In genomic region chr4:142846729-142847606, GRCh38 we compare ENCODE assay signal across 8 cellular contexts. TPM values are rescaled to one million over a fixed set of nuclear protein-coding genes. Genes with fewer than 3 reads are reported as not detected.
DNase-seq lines count a peak whose midpoint lies in the region; ATAC-seq and TF ChIP-seq lines count a peak whose summit lies in the region.

No MANE protein-coding gene starts in this region.

- H3K27ac ChIP-seq in Panc1 (ENCODE audit: low read length) (no peak overlapping the region), uterus (peak overlapping the region; percentile 65 to 82)

- H3K36me3 ChIP-seq in Panc1 (ENCODE audit: control insufficient read depth, insufficient read depth, low read length) (no peaks in the 10 kb centered on the region; the same call in 1 of the 2 replicates), uterus (no peaks in the 10 kb centered on the region)

- POLR2A ChIA-PET in Panc1 (lab: Charles Lee) = no interaction called here

- DNase-seq in GM12864 (ENCODE audit: low read depth) = no peak
- no peak for DNase-seq in Panc1 (ENCODE audit: low read depth, low spot score)
- peak; percentile 76 for DNase-seq in activated naive CD4-positive, alpha-beta T cell treated with Interleukin-2 at 50 U/mL for 16 hours
- DNase-seq in Right ventricle myocardium superior = peak; percentile 45
- peak; percentile 59 for DNase-seq in putamen (ENCODE audit: low spot score)
- DNase-seq in uterus = peak; percentile 31 to 41
- no peak for DNase-seq in NCI-H1436 (lab: John Stamatoyannopoulos, UW)

- intact Hi-C loops in Panc1 (cut with micrococcal nuclease; ENCODE audit: unreplicated experiment) = loop anchor here (2.0 to 10.0 kb wide), 2 partner anchors 362 to 720 kb away; no protein-coding TSS in a partner anchor
- intact Hi-C loops in Right ventricle myocardium superior (cut with DNase I) = loop anchor here (5.0 kb wide), 1 partner anchor 720 kb away; no protein-coding TSS in a partner anchor
- intact Hi-C loops in uterus (cut with DNase I; ENCODE audit: low total_unique reads) = no loop called here

- TF ChIP-seq CTCF in GM12864 (IDR thresholded peaks at IDR 0.05; ENCODE audit: low read depth, low read length, missing control alignments) (peak; percentile 50), Panc1 (IDR thresholded peaks at IDR 0.05) (peak; percentile 62), uterus (IDR thresholded peaks at IDR 0.05) (peak in 3 of 4 experiments; percentile 18 to 45 (median 29))

- no peak for TF ChIP-seq POLR2A in uterus (IDR thresholded peaks at IDR 0.05)

- H3K4me1 ChIP-seq in Panc1 (ENCODE audit: control insufficient read depth, insufficient read depth, low read length) (no peaks in the 10 kb centered on the region), uterus (no peaks in the 10 kb centered on the region)

- ATAC-seq in HG02973 (IDR thresholded peaks at IDR 0.05; ENCODE audit: unreplicated experiment) (peak; percentile 62), Panc1 (peak; percentile 83), Right ventricle myocardium superior (ENCODE audit: poor library complexity) (peak; percentile 82)

- CTCF ChIA-PET in Panc1 (lab: Charles Lee) = no interaction called here

- H3K4me3 ChIP-seq in GM12864 (ENCODE audit: low read depth, low read length) = no peak overlapping the region
- peak overlapping the region; percentile 50 to 52 for H3K4me3 ChIP-seq in Panc1 (ENCODE audit: low read depth in 2 of 2, low read length in 2 of 2)
- H3K4me3 ChIP-seq in uterus = peak overlapping the region; percentile 53 to 76

- BruUV-seq in Panc1 (replicated peaks; lab: Mats Ljungman, UMichigan) = no TSS peak

- H3K27me3 ChIP-seq in Panc1 (ENCODE audit: control insufficient read depth, insufficient read depth, low read length) = no peaks in the 10 kb centered on the region
- H3K27me3 ChIP-seq in uterus = no peaks in the 10 kb centered on the region

- H3K9me3 ChIP-seq in Panc1 (ENCODE audit: control insufficient read depth, insufficient read depth, low read depth, low read length) = no peaks in the 10 kb centered on the region
- no peaks in the 10 kb centered on the region for H3K9me3 ChIP-seq in uterus

- in situ Hi-C loops in Panc1 (cut with HindIII; ENCODE audit: low pct_unique_long_range_greater_than_20kb, low sequenced_read_pairs) = no loop called here

RNA-seq across cellular contexts. Expression of gene INPP4B, which starts 0.9 kb away (rescaled TPM):
- 4.5 TPM for total RNA-seq in Panc1 (2021; ENCODE audit: unreplicated experiment)
- polyA plus RNA-seq in Panc1 (2012; ENCODE audit: insufficient read length) = 1.8 TPM
- 10.7 TPM for total RNA-seq in Right ventricle myocardium superior
- 10 to 100 TPM; 29.4 to 51.5 (median 35.3) TPM for total RNA-seq in uterus

Comparison
In these comparisons a context has a peak if more than half of its experiments do, and no peak if none do; other contexts are left out.
1. DNase-seq: peak in activated naive CD4-positive, alpha-beta T cell treated with Interleukin-2 at 50 U/mL for 16 hours (single experiment), Right ventricle myocardium superior (single experiment), putamen (single experiment) and uterus (2 of 2); none in GM12864 (single experiment), Panc1 (single experiment) and NCI-H1436 (single experiment).
2. Peak in every context shown above with its lines, with median percentiles within 50 percentile points of each other: CTCF ChIP-seq and ATAC-seq.